Comparison of ENCODE assay signal across 16 cellular contexts in genomic region chr19:9801976-9802375, GRCh38.
"Had no signal": no experiment of that assay in that cellular context is flagged by ENCODE, and none has a peak within 500 bp of the region (broad histone marks: within the 10 kb centered on the region; RNA-seq: fewer than 3 reads in every experiment).

No MANE protein-coding gene starts in this region.

- H3K27me3 ChIP-seq: esophagus squamous epithelium, gastroesophageal sphincter, neutrophil, right atrium auricular region, sigmoid colon, stomach had no signal

- H3K4me1 Mint-ChIP-seq: stimulated activated naive B cell treated with anti-CD40 and anti-IgM and Interleukin-4, amounts not matched to agents 10 μg/mL and 1 μg/mL and 100 μg/mL, for 72 hours had no signal

- H3K9me3 ChIP-seq: esophagus squamous epithelium, gastroesophageal sphincter, neutrophil, right atrium auricular region, sigmoid colon, stomach had no signal

- H3K4me3 Mint-ChIP-seq: naive thymus-derived CD8-positive, alpha-beta T cell; stimulated activated naive B cell treated with anti-CD40 and anti-IgM and Interleukin-4, amounts not matched to agents 10 μg/mL and 1 μg/mL and 100 μg/mL, for 72 hours had no signal

- H3K4me1 ChIP-seq: gastroesophageal sphincter, right atrium auricular region, sigmoid colon, stomach had no signal

- H3K27ac Mint-ChIP-seq: stimulated activated naive B cell treated with anti-CD40 and anti-IgM and Interleukin-4, amounts not matched to agents 10 μg/mL and 1 μg/mL and 100 μg/mL, for 72 hours had no signal

- H3K27me3 Mint-ChIP-seq: naive thymus-derived CD8-positive, alpha-beta T cell; stimulated activated naive B cell treated with anti-CD40 and anti-IgM and Interleukin-4, amounts not matched to agents 10 μg/mL and 1 μg/mL and 100 μg/mL, for 72 hours had no signal

- H3K9me3 Mint-ChIP-seq: naive thymus-derived CD8-positive, alpha-beta T cell; stimulated activated naive B cell treated with anti-CD40 and anti-IgM and Interleukin-4, amounts not matched to agents 10 μg/mL and 1 μg/mL and 100 μg/mL, for 72 hours had no signal

- H3K4me3 ChIP-seq: esophagus squamous epithelium, gastroesophageal sphincter, right atrium auricular region, sigmoid colon, skin epidermis, stomach had no signal

- ATAC-seq: gastroesophageal sphincter; naive thymus-derived CD8-positive, alpha-beta T cell; stimulated activated naive B cell treated with anti-CD40 and anti-IgM and Interleukin-4, amounts not matched to agents 10 μg/mL and 1 μg/mL and 100 μg/mL, for 72 hours had no signal

- H3K27ac ChIP-seq: esophagus squamous epithelium, gastroesophageal sphincter, neutrophil, right atrium auricular region, sigmoid colon, skin epidermis, stomach had no signal

- DNase-seq: effector memory CD4-positive, alpha-beta T cell; esophagus squamous epithelium; foreskin fibroblast; glutamatergic neuron; sigmoid colon; stimulated activated CD4-positive, alpha-beta T cell treated with anti-CD3 and anti-CD28 coated beads, Interleukin-2, amount 100 ng/mL, for 24 hours; stimulated activated CD4-positive, alpha-beta T cell treated with anti-CD3 and anti-CD28 coated beads, Interleukin-4, amount 100 ng/mL, for 4 hours; stimulated activated naive B cell treated with anti-CD40 and anti-IgM and Interleukin-4, amounts not matched to agents 10 μg/mL and 1 μg/mL and 100 μg/mL, for 72 hours; stomach; substantia nigra; trophoblast cell had no signal
